21 cellular contexts compared by ENCODE assay signal in the genomic region with DNA sequence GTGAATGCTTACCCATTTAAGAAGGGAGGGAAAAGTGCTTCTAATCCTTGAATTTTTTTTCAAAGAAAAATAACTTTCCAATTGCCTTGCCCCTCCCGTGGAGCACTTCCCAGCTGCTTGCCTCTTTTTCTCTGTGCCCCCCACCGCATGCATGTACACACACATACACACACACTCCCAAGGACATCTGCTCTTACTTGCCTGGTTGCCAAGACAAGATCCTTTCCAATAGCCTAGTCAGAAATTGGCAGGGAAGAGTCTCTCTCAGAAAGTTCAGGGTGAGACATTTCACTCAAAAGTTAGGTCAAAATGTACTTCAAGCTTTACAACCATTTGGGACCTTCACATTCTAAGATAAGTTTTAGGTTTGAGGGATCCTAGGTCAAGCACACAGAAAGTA. TPM values are rescaled to one million over a fixed set of nuclear protein-coding genes. Genes with fewer than 3 reads are reported as not detected.
"Had no signal": no experiment of that assay in that cellular context is flagged by ENCODE, and none has a peak within 500 bp of the region (broad histone marks: within the 10 kb centered on the region; RNA-seq: fewer than 3 reads in every experiment).

No MANE protein-coding gene starts in this region.

- H3K36me3 ChIP-seq: lower lobe of right lung, pancreas, suprapubic skin had no signal

- H3K4me3 ChIP-seq: coronary artery, lower lobe of right lung, pancreas, suprapubic skin had no signal

- H3K9me3 ChIP-seq: lower lobe of right lung, pancreas, suprapubic skin had no signal

- H3K4me3 Mint-ChIP-seq: activated CD8-positive, alpha-beta T cell treated with anti-CD3 and anti-CD28 coated beads, Interleukin-2, amount 10 ng/mL, durations not matched to agents 7 days and 5 days; activated naive CD8-positive, alpha-beta T cell treated with anti-CD3 and anti-CD28 coated beads, Interleukin-2, amount 10 ng/mL, durations not matched to agents 7 days and 5 days; activated T-cell treated with anti-CD3 and anti-CD28 coated beads, Interleukin-2, amount 50 U/mL, for 24 hours; brain; natural killer cell; T-cell; type B pancreatic cell had no signal

- H3K27me3 ChIP-seq: pancreas had no signal

- DNase-seq: activated CD4-positive, alpha-beta T cell treated with anti-CD3 and anti-CD28 coated beads for 48 hours; activated CD4-positive, CD25-positive, alpha-beta regulatory T cell; activated CD8-positive, alpha-beta T cell treated with anti-CD3 and anti-CD28 coated beads, Interleukin-2, amount 10 ng/mL, durations not matched to agents 7 days and 5 days; activated naive CD4-positive, alpha-beta T cell treated with Interleukin-2 at 50 U/mL for 16 hours; activated naive CD8-positive, alpha-beta T cell treated with anti-CD3 and anti-CD28 coated beads, Interleukin-2, amount 10 ng/mL, durations not matched to agents 7 days and 5 days; activated T-cell treated with anti-CD3 and anti-CD28 coated beads, Interleukin-2, amount 50 U/mL, for 24 hours; amygdala; central memory CD4-positive, alpha-beta T cell; erythroblast; left cardiac atrium; lower lobe of right lung; natural killer cell; stimulated activated naive CD8-positive, alpha-beta T cell treated with anti-CD3 and anti-CD28 coated beads, Interleukin-15, Interleukin-2, amounts not matched to agents 100 U/mL and 50 U/mL, for 24 hours; T-cell; T-helper 9 cell had no signal

- H3K4me1 Mint-ChIP-seq: activated naive CD8-positive, alpha-beta T cell treated with anti-CD3 and anti-CD28 coated beads, Interleukin-2, amount 10 ng/mL, durations not matched to agents 7 days and 5 days; natural killer cell; T-cell had no signal

- H3K27me3 Mint-ChIP-seq: activated T-cell treated with anti-CD3 and anti-CD28 coated beads, Interleukin-2, amount 50 U/mL, for 24 hours; brain; T-cell; type B pancreatic cell had no signal

- ATAC-seq: activated CD8-positive, alpha-beta T cell treated with anti-CD3 and anti-CD28 coated beads, Interleukin-2, amount 10 ng/mL, durations not matched to agents 7 days and 5 days; left cardiac atrium; lower lobe of right lung; natural killer cell; stimulated activated naive CD8-positive, alpha-beta T cell treated with anti-CD3 and anti-CD28 coated beads, Interleukin-15, Interleukin-2, amounts not matched to agents 100 U/mL and 50 U/mL, for 24 hours; T-cell had no signal

- H3K36me3 Mint-ChIP-seq: activated naive CD8-positive, alpha-beta T cell treated with anti-CD3 and anti-CD28 coated beads, Interleukin-2, amount 10 ng/mL, durations not matched to agents 7 days and 5 days; brain; natural killer cell; T-cell had no signal

- H3K4me1 ChIP-seq: lower lobe of right lung, suprapubic skin had no signal

- H3K27ac Mint-ChIP-seq: activated CD8-positive, alpha-beta T cell treated with anti-CD3 and anti-CD28 coated beads, Interleukin-2, amount 10 ng/mL, durations not matched to agents 7 days and 5 days; activated naive CD8-positive, alpha-beta T cell treated with anti-CD3 and anti-CD28 coated beads, Interleukin-2, amount 10 ng/mL, durations not matched to agents 7 days and 5 days; activated T-cell treated with anti-CD3 and anti-CD28 coated beads, Interleukin-2, amount 50 U/mL, for 24 hours; activated T-helper 2 cell treated with anti-CD3 and anti-CD28 coated beads, Interferon-gamma antibody, Interleukin-2, Interleukin-4, amounts not matched to agents 10 μg/mL and 5 μg/mL and 100 μg/mL, durations not matched to agents 14 hours and 24 hours and 36 hours; natural killer cell; T-cell; type B pancreatic cell had no signal

- H3K9me3 Mint-ChIP-seq: activated naive CD8-positive, alpha-beta T cell treated with anti-CD3 and anti-CD28 coated beads, Interleukin-2, amount 10 ng/mL, durations not matched to agents 7 days and 5 days; activated T-cell treated with anti-CD3 and anti-CD28 coated beads, Interleukin-2, amount 50 U/mL, for 24 hours; activated T-helper 2 cell treated with anti-CD3 and anti-CD28 coated beads, Interferon-gamma antibody, Interleukin-2, Interleukin-4, amounts not matched to agents 10 μg/mL and 5 μg/mL and 100 μg/mL, durations not matched to agents 14 hours and 24 hours and 36 hours; brain; natural killer cell; T-cell; type B pancreatic cell had no signal

RNA-seq across cellular contexts. Expression of gene HHIP, which starts 10.9 kb away (rescaled TPM):
- total RNA-seq: activated CD8-positive, alpha-beta T cell treated with anti-CD3 and anti-CD28 coated beads, Interleukin-2, amount 10 ng/mL, durations not matched to agents 7 days and 5 days; activated naive CD8-positive, alpha-beta T cell treated with anti-CD3 and anti-CD28 coated beads, Interleukin-2, amount 10 ng/mL, durations not matched to agents 7 days and 5 days; activated T-helper 2 cell treated with anti-CD3 and anti-CD28 coated beads, Interferon-gamma antibody, Interleukin-2, Interleukin-4, amounts not matched to agents 10 μg/mL and 5 μg/mL and 100 μg/mL, durations not matched to agents 14 hours and 24 hours and 36 hours; natural killer cell had no signal
